In the genomic region with DNA sequence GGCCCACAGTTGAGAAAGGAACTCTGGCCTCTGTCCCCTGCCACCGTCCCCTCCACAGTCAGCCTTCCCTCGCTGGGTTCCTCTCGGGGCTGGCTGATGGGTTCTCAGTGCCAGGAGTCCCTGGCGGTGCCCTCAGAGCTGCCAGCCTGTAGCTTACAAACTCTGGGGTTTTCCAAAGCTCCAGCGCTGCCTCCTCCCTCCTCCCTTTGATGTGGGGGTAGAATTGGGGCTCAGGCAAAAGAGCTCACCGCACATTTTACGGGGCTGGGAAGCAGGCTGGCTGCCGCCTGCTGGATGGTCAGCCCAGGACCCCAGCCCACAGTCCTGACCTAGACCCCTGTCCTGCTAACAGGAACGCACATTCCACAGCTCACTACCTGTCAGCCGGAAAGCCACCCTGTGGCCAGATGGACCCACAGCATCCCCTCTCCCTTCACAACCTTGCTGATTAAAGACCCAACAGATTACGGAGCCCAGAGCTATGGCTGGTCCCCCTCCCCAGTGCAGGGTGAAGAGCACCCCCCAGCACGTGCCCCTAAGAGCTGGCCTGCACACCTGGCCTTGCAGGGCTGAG, we compare ENCODE assay signal across 11 cellular contexts. TPM values are rescaled to one million over a fixed set of nuclear protein-coding genes. Genes with fewer than 3 reads are reported as not detected.
DNase-seq lines count a peak whose midpoint lies in the region; ATAC-seq, FAIRE-seq and TF ChIP-seq lines count a peak whose summit lies in the region.
"Had no signal": no experiment of that assay in that cellular context is flagged by ENCODE, and none has a peak within 500 bp of the region (broad histone marks: within the 10 kb centered on the region; RNA-seq: fewer than 3 reads in every experiment).

No MANE protein-coding gene starts in this region.

- TF ChIP-seq CTCF in body of pancreas (IDR thresholded peaks at IDR 0.05), result peak in 2 of 7 experiments; percentile 11 to 27
- TF ChIP-seq CTCF in keratinocyte (optimal IDR thresholded peaks at IDR 0.05 in 1 of 3, IDR thresholded peaks at IDR 0.05 in 1 of 3, conservative IDR thresholded peaks at IDR 0.05 in 1 of 3; ENCODE audit: extremely low read depth in 1 of 3, insufficient read depth in 2 of 3, low read length in 3 of 3), result peak in 2 of 3 experiments; percentile 24 to 26

- peak overlapping the region in 3 of 4 donors; percentile 78 to 89 (median 85) for H3K27ac ChIP-seq in body of pancreas
- no peak overlapping the region for H3K27ac ChIP-seq in keratinocyte (ENCODE audit: control insufficient read depth, insufficient read depth, low read length)
- peak overlapping the region; percentile 62 for H3K27ac ChIP-seq in subcutaneous abdominal adipose tissue (ENCODE audit: low read depth, low read length)

- no peaks in the 10 kb centered on the region for H3K79me2 ChIP-seq in keratinocyte (ENCODE audit: control insufficient read depth, insufficient read depth, low read length)

- FAIRE-seq in keratinocyte (lab: Jason Lieb, UNC), result no peak
- FAIRE-seq: endothelial cell of umbilical vein had no signal

- no peak overlapping the region for H3K9ac ChIP-seq in keratinocyte (ENCODE audit: control insufficient read depth, extremely low read depth, insufficient read depth, low read length)
- peak overlapping the region in 1 of 5 donors; percentile 2 for H3K9ac ChIP-seq in subcutaneous abdominal adipose tissue (ENCODE audit: low read length in 5 of 5)

- H3K4me3 ChIP-seq in H7 (ENCODE audit: insufficient read depth, low read depth, low read length) (no peak overlapping the region), body of pancreas (no peak overlapping the region), keratinocyte (ENCODE audit: control insufficient read depth in 2 of 3, extremely low read depth in 1 of 3, insufficient read depth in 2 of 3, low read depth in 1 of 3, low read length in 3 of 3) (no peak overlapping the region), subcutaneous abdominal adipose tissue (ENCODE audit: low read depth in 1 of 5, low read length in 5 of 5) (peak overlapping the region in 1 of 5 donors; percentile 14)

- no peaks in the 10 kb centered on the region for H3K9me3 ChIP-seq in body of pancreas
- H3K9me3 ChIP-seq in keratinocyte (ENCODE audit: control insufficient read depth, low read depth, low read length), result no peaks in the 10 kb centered on the region
- no peaks in the 10 kb centered on the region for H3K9me3 ChIP-seq in subcutaneous abdominal adipose tissue (ENCODE audit: control insufficient read depth in 5 of 5, low read length in 5 of 5)

- no peak overlapping the region for H3K4me2 ChIP-seq in keratinocyte (ENCODE audit: control insufficient read depth, extremely low read depth, insufficient read depth, low read depth, low read length)

- H2AFZ ChIP-seq in keratinocyte (ENCODE audit: control insufficient read depth, low read length), result no peak overlapping the region

- intact Hi-C loops in body of pancreas (cut with DNase I), result no loop called here

- peaks cover 1% of the 10 kb centered on the region for H3K9me1 ChIP-seq in keratinocyte (ENCODE audit: control insufficient read depth, extremely low read depth, insufficient read depth, low read length)

- TF ChIP-seq POLR2A in body of pancreas (IDR thresholded peaks at IDR 0.05), result no peak

- dilution Hi-C loops in keratinocyte (cut with MboI; ENCODE audit: extremely low pct_ligation_motif_present, low sequenced_read_pairs), result no loop called here

- ATAC-seq in body of pancreas (no peak), GM21619 (IDR thresholded peaks at IDR 0.05; ENCODE audit: unreplicated experiment) (no peak), HG02981 (IDR thresholded peaks at IDR 0.05; ENCODE audit: unreplicated experiment) (no peak)
- ATAC-seq: activated T-cell treated with anti-CD3 and anti-CD28 coated beads, Interleukin-2, amount 50 U/mL, for 4 hours had no signal

- peaks cover 3% of the 10 kb centered on the region for H4K20me1 ChIP-seq in keratinocyte (ENCODE audit: control insufficient read depth, extremely low read depth, insufficient read depth, low read length)

- H3K36me3 ChIP-seq in H7 (replicated peaks; ENCODE audit: control insufficient read depth, insufficient read depth, low read length) (no peaks in the 10 kb centered on the region), body of pancreas (replicated peaks in 1 of 2; ENCODE audit: insufficient read depth in 1 of 2, low read depth in 2 of 2) (peaks cover 0 to 5% of the 10 kb centered on the region in 2 donors), keratinocyte (ENCODE audit: control insufficient read depth in 2 of 2, extremely low read depth in 1 of 2, insufficient read depth in 2 of 2, low read length in 2 of 2) (peaks cover 3 to 11% of the 10 kb centered on the region in 2 experiments), subcutaneous abdominal adipose tissue (ENCODE audit: control insufficient read depth in 5 of 5, insufficient read depth in 5 of 5, low read length in 5 of 5) (peaks cover 0 to 42% (median 27%) of the 10 kb centered on the region in 5 donors)

- H3K27me3 ChIP-seq in H7 (ENCODE audit: control insufficient read depth, insufficient read depth, low read length) (no peaks in the 10 kb centered on the region), body of pancreas (no peaks in the 10 kb centered on the region), keratinocyte (ENCODE audit: control insufficient read depth, extremely low read depth, insufficient read depth, low read length) (no peaks in the 10 kb centered on the region), subcutaneous abdominal adipose tissue (ENCODE audit: control insufficient read depth in 5 of 5, insufficient read depth in 4 of 5, low read length in 5 of 5) (no peaks in the 10 kb centered on the region)

- H3K4me1 ChIP-seq in body of pancreas, result peaks cover 61% of the 10 kb centered on the region
- peaks cover 23% of the 10 kb centered on the region for H3K4me1 ChIP-seq in keratinocyte (ENCODE audit: control insufficient read depth, extremely low read depth, insufficient read depth, low read length)
- peaks cover 3 to 66% (median 60%) of the 10 kb centered on the region in 5 donors for H3K4me1 ChIP-seq in subcutaneous abdominal adipose tissue (ENCODE audit: control insufficient read depth in 5 of 5, insufficient read depth in 5 of 5, low read length in 5 of 5)

- DNase-seq in H7 (peak; percentile 90), body of pancreas (peak in 2 of 4 donors; percentile 38 to 45), keratinocyte (ENCODE audit: low read depth, low spot score) (no peak), CD1c-positive myeloid dendritic cell (ENCODE audit: extremely low spot score) (no peak)
- DNase-seq in effector CD8-positive, alpha-beta T cell (lab: John Stamatoyannopoulos, UW), result no peak
- DNase-seq: activated T-cell treated with anti-CD3 and anti-CD28 coated beads, Interleukin-2, amount 50 U/mL, for 4 hours; NCI-H524 had no signal

- 62 to 78% methylated on average over 8 to 12 of the region's 12 CpGs for WGBS in body of pancreas, 2 donors

RNA-seq across cellular contexts. Expression of a gene that starts 6.0 kb away (rescaled TPM):
- 3.7 and 4.6 TPM in 2 replicates for total RNA-seq in H7 (2014; rRNA removed; shearing (Covaris generic))
- total RNA-seq in body of pancreas, result 10 to 100 TPM; 14.3 to 22.1 TPM
- 0.37 to 1.1 TPM (median 0.46 TPM) in 3 replicates for polyA plus RNA-seq in keratinocyte
- polyA plus RNA-seq in keratinocyte (2011; ENCODE audit: low read depth), result 4.4 TPM
- polyA plus RNA-seq in keratinocyte (2011; cell fraction: cytosol; rRNA removed), result 0.29 and 0.88 TPM in 2 replicates
- 2.5 and 3.9 TPM in 2 replicates for polyA plus RNA-seq in keratinocyte (2011; cell fraction: nucleus; rRNA removed)
- 0.71 and 6.3 TPM in 2 replicates for polyA plus RNA-seq in keratinocyte (2012; ENCODE audit: low replicate concordance)
- polyA minus RNA-seq in keratinocyte, result 0.59 to 0.99 TPM (median 0.80 TPM) in 3 replicates
- 2.7 TPM for polyA minus RNA-seq in keratinocyte (2011; cell fraction: cytosol; rRNA and poly(A)+ RNA removed)
- polyA minus RNA-seq in keratinocyte (2011; cell fraction: nucleus; rRNA and poly(A)+ RNA removed), result 3.3 and 3.5 TPM in 2 replicates

RNA-seq across cellular contexts. Expression of a gene that starts 26.5 kb away (rescaled TPM):
- total RNA-seq in H7 (2014; rRNA removed; shearing (Covaris generic)), result 92.3 and 115 TPM in 2 replicates
- total RNA-seq in body of pancreas, result 10 to 100 TPM; 25.9 to 27.7 TPM
- polyA plus RNA-seq in keratinocyte, result 25.0 to 41.2 TPM (median 32.7 TPM) in 3 replicates
- polyA plus RNA-seq in keratinocyte (2011; ENCODE audit: low read depth), result 22.4 TPM
- polyA plus RNA-seq in keratinocyte (2011; cell fraction: cytosol; rRNA removed), result 15.6 and 27.6 TPM in 2 replicates
- polyA plus RNA-seq in keratinocyte (2011; cell fraction: nucleus; rRNA removed), result 29.2 and 38.2 TPM in 2 replicates
- 33.9 and 36.4 TPM in 2 replicates for polyA plus RNA-seq in keratinocyte (2012; ENCODE audit: low replicate concordance)
- polyA minus RNA-seq in keratinocyte, result 7.3 to 8.6 TPM (median 8.0 TPM) in 3 replicates
- polyA minus RNA-seq in keratinocyte (2011; cell fraction: cytosol; rRNA and poly(A)+ RNA removed), result 15.9 TPM
- 9.5 and 11.3 TPM in 2 replicates for polyA minus RNA-seq in keratinocyte (2011; cell fraction: nucleus; rRNA and poly(A)+ RNA removed)

RNA-seq across cellular contexts. Expression of a gene that starts 38.7 kb away (rescaled TPM):
- total RNA-seq in H7 (2014; rRNA removed; shearing (Covaris generic)), result 37.9 and 45.5 TPM in 2 replicates
- total RNA-seq in body of pancreas, result 10 to 100 TPM; 13.2 to 48.8 TPM
- polyA plus RNA-seq in keratinocyte, result 8.4 to 12.5 TPM (median 12.2 TPM) in 3 replicates
- polyA plus RNA-seq in keratinocyte (2011; ENCODE audit: low read depth), result 17.6 TPM
- 5.3 and 7.6 TPM in 2 replicates for polyA plus RNA-seq in keratinocyte (2011; cell fraction: cytosol; rRNA removed)
- polyA plus RNA-seq in keratinocyte (2011; cell fraction: nucleus; rRNA removed), result 46.0 and 55.4 TPM in 2 replicates
- 10.8 and 15.6 TPM in 2 replicates for polyA plus RNA-seq in keratinocyte (2012; ENCODE audit: low replicate concordance)
- polyA minus RNA-seq in keratinocyte, result 10.3 to 53.1 TPM (median 11.7 TPM) in 3 replicates
- polyA minus RNA-seq in keratinocyte (2011; cell fraction: cytosol; rRNA and poly(A)+ RNA removed), result 27.4 TPM
- polyA minus RNA-seq in keratinocyte (2011; cell fraction: nucleus; rRNA and poly(A)+ RNA removed), result 25.3 and 30.5 TPM in 2 replicates

RNA-seq across cellular contexts. Expression of a gene that starts 48.0 kb away (rescaled TPM):
- 85.5 and 87.8 TPM in 2 replicates for total RNA-seq in H7 (2014; rRNA removed; shearing (Covaris generic))
- 10 to 100 TPM; 26.4 to 29.1 TPM for total RNA-seq in body of pancreas
- polyA plus RNA-seq in keratinocyte, result 43.5 to 54.6 TPM (median 48.4 TPM) in 3 replicates
- 32.9 TPM for polyA plus RNA-seq in keratinocyte (2011; ENCODE audit: low read depth)
- 39.3 and 41.1 TPM in 2 replicates for polyA plus RNA-seq in keratinocyte (2011; cell fraction: cytosol; rRNA removed)
- 75.6 and 78.0 TPM in 2 replicates for polyA plus RNA-seq in keratinocyte (2011; cell fraction: nucleus; rRNA removed)
- 39.8 and 45.5 TPM in 2 replicates for polyA plus RNA-seq in keratinocyte (2012; ENCODE audit: low replicate concordance)
- 26.4 to 38.6 TPM (median 28.6 TPM) in 3 replicates for polyA minus RNA-seq in keratinocyte
- polyA minus RNA-seq in keratinocyte (2011; cell fraction: cytosol; rRNA and poly(A)+ RNA removed), result 37.4 TPM
- polyA minus RNA-seq in keratinocyte (2011; cell fraction: nucleus; rRNA and poly(A)+ RNA removed), result 25.9 and 31.3 TPM in 2 replicates
